In genomic region chr5:31860726-31861432, GRCh38 we compare ENCODE assay signal across 25 cellular contexts.
DNase-seq lines count a peak whose midpoint lies in the region; ATAC-seq and TF ChIP-seq lines count a peak whose summit lies in the region.
"Had no signal": no experiment of that assay in that cellular context is flagged by ENCODE, and none has a peak within 500 bp of the region (broad histone marks: within the 10 kb centered on the region; RNA-seq: fewer than 3 reads in every experiment).

No MANE protein-coding gene starts in this region.

- no peaks in the 10 kb centered on the region for H3K36me3 Mint-ChIP-seq in MCF 10A (ENCODE audit: insufficient read depth, unreplicated experiment)
- peaks cover 35% of the 10 kb centered on the region for H3K36me3 Mint-ChIP-seq in endodermal cell (ENCODE audit: low read depth)

- CTCF ChIA-PET in MCF 10A (lab: Yijun Ruan, JAX), result no interaction called here

- no peaks in the 10 kb centered on the region for H3K4me1 ChIP-seq in breast epithelium
- no peaks in the 10 kb centered on the region for H3K4me1 ChIP-seq in endodermal cell (ENCODE audit: control insufficient read depth, insufficient read depth, low read length)
- H3K4me1 ChIP-seq: testis, uterus had no signal

- peak; percentile 5 for DNase-seq in MCF 10A (ENCODE audit: unreplicated experiment)
- no peak for DNase-seq in breast epithelium (ENCODE audit: low spot score in 2 of 2)
- peak; percentile 27 for DNase-seq in M059J (ENCODE audit: low read depth)
- DNase-seq in endodermal cell, result peak; percentile 34
- no peak for DNase-seq in omental fat pad (ENCODE audit: low spot score)
- DNase-seq in NCI-H526 (lab: John Stamatoyannopoulos, UW), result no peak
- DNase-seq in SW480 (ENCODE audit: low spot score), result no peak
- DNase-seq: activated CD4-positive, alpha-beta T cell treated with anti-CD3 and anti-CD28 coated beads, Interleukin-2, amount 50 U/mL, for 1 hour; activated effector memory CD4-positive, alpha-beta T cell treated with Interleukin-2 at 50 U/mL for 16 hours; amniotic stem cell; Calu3; DND-41; left colon; naive B cell; NCI-H1436 treated with DMSO at 0.1 percent for 48 hours; NCI-H2107; NCI-H524; stimulated activated CD4-positive, alpha-beta T cell treated with anti-CD3 and anti-CD28 coated beads, Interleukin-4, amount 100 ng/mL, for 1 hour; T-helper 9 cell; testis; uterus; WERI-Rb-1 had no signal

- TF ChIP-seq POLR2A in breast epithelium (IDR thresholded peaks at IDR 0.05), result no peak

- H3K27me3 ChIP-seq in breast epithelium (no peaks in the 10 kb centered on the region), endodermal cell (ENCODE audit: control insufficient read depth, insufficient read depth, low read length, poor library complexity, severe bottlenecking) (no peaks in the 10 kb centered on the region)
- H3K27me3 ChIP-seq: testis, uterus had no signal

- no peak overlapping the region for H3K4me3 Mint-ChIP-seq in MCF 10A (ENCODE audit: unreplicated experiment)
- H3K4me3 Mint-ChIP-seq in endodermal cell, result no peak overlapping the region
- H3K4me3 Mint-ChIP-seq: naive B cell had no signal

- BruUV-seq in MCF 10A (replicated peaks; lab: Mats Ljungman, UMichigan), result no TSS peak

- intact Hi-C loops in MCF 10A (cut with micrococcal nuclease), result no loop called here
- intact Hi-C loops in breast epithelium (cut with DNase I; ENCODE audit: low total_unique reads), result no loop called here

- H3K4me1 Mint-ChIP-seq in MCF 10A (ENCODE audit: insufficient read depth, unreplicated experiment) (no peaks in the 10 kb centered on the region), endodermal cell (peaks cover 17% of the 10 kb centered on the region)
- H3K4me1 Mint-ChIP-seq: naive B cell had no signal

- H3K9me3 ChIP-seq in breast epithelium (peaks cover 21 to 29% of the 10 kb centered on the region in 2 donors), endodermal cell (ENCODE audit: control insufficient read depth, low read length) (peaks cover 28% of the 10 kb centered on the region)
- H3K9me3 ChIP-seq: testis had no signal

- H3K9me3 Mint-ChIP-seq in MCF 10A (ENCODE audit: unreplicated experiment) (peaks cover 9% of the 10 kb centered on the region), endodermal cell (peaks cover 28% of the 10 kb centered on the region)

- H3K4me3 ChIP-seq in breast epithelium, result no peak overlapping the region
- H3K4me3 ChIP-seq in endodermal cell (ENCODE audit: low read length), result no peak overlapping the region
- H3K4me3 ChIP-seq: coronary artery, testis, uterus had no signal

- TF ChIP-seq CTCF in MCF 10A (IDR thresholded peaks at IDR 0.05; ENCODE audit: unreplicated experiment) (no peak), breast epithelium (IDR thresholded peaks at IDR 0.05) (no peak), endodermal cell (conservative IDR thresholded peaks at IDR 0.05) (no peak), omental fat pad (IDR thresholded peaks at IDR 0.05) (no peak)

- H3K36me3 ChIP-seq in breast epithelium, result no peaks in the 10 kb centered on the region
- peaks cover 4% of the 10 kb centered on the region for H3K36me3 ChIP-seq in endodermal cell (ENCODE audit: control insufficient read depth, insufficient read depth, low read length)
- H3K36me3 ChIP-seq: uterus had no signal

- H3K27ac ChIP-seq in breast epithelium (no peak overlapping the region), endodermal cell (ENCODE audit: low read depth, low read length) (no peak overlapping the region)
- H3K27ac ChIP-seq: C4-2B, coronary artery, KMS-11, testis, uterus, WERI-Rb-1 had no signal

- WGBS in endodermal cell (ENCODE audit: insufficient coverage in 1 of 2, insufficient read length in 1 of 2), 2 experiments, result 89 to 93% methylated on average over 5 to 9 of the region's 9 CpGs

- H3K27ac Mint-ChIP-seq in MCF 10A (ENCODE audit: low read depth, unreplicated experiment), result no peak overlapping the region
- H3K27ac Mint-ChIP-seq in endodermal cell, result no peak overlapping the region
- H3K27ac Mint-ChIP-seq: naive B cell had no signal

- no peaks in the 10 kb centered on the region for H3K27me3 Mint-ChIP-seq in MCF 10A (ENCODE audit: insufficient read depth, unreplicated experiment)
- peaks cover 8% of the 10 kb centered on the region for H3K27me3 Mint-ChIP-seq in endodermal cell (ENCODE audit: insufficient read depth)

- POLR2A ChIA-PET in MCF 10A (lab: Yijun Ruan, JAX), result interaction anchor here (2.2 kb wide), 1 partner anchor 77 kb away, joined by 5 read pairs; no protein-coding TSS in a partner anchor

- H3K9ac ChIP-seq in endodermal cell (ENCODE audit: extremely low read depth, low read length, poor library complexity, severe bottlenecking), result no peak overlapping the region
- H3K9ac ChIP-seq: KMS-11 had no signal

- peak; percentile 71 for ATAC-seq in omental fat pad (ENCODE audit: low FRiP score)
- ATAC-seq: left colon had no signal

Comparison
In these comparisons a context has a peak if more than half of its experiments do, and no peak if none do; other contexts are left out.
1. DNase-seq: peak in MCF 10A (single experiment), M059J (single experiment) and endodermal cell (single experiment); none in breast epithelium (0 of 2), omental fat pad (single experiment), NCI-H526 (0 of 2) and SW480 (single experiment).